12 cellular contexts compared by ENCODE assay signal in genomic region chr17:80650339-80650672, GRCh38.
DNase-seq lines count a peak whose midpoint lies in the region; FAIRE-seq and TF ChIP-seq lines count a peak whose summit lies in the region.
"Had no signal": no experiment of that assay in that cellular context is flagged by ENCODE, and none has a peak within 500 bp of the region (broad histone marks: within the 10 kb centered on the region; RNA-seq: fewer than 3 reads in every experiment).

No MANE protein-coding gene starts in this region.

- WGBS in H1 (ENCODE audit: extremely low coverage in 1 of 2, insufficient coverage in 1 of 2, insufficient read length in 1 of 2, insufficient replicate concordance in 2 of 2, low coverage in 1 of 2, low lambda C conversion rate in 2 of 2, missing lambda C conversion rate in 1 of 2), 2 experiments, result 64% methylated on average over 8 of the region's 8 CpGs; no CpG with 5 or more reads in 1 of the 2 experiments

- H2AK5ac ChIP-seq in H1 (ENCODE audit: low read depth, low read length), result no peak overlapping the region

- no peak overlapping the region for H3K4me2 ChIP-seq in OCI-LY7 (ENCODE audit: low read length)
- H3K4me2 ChIP-seq in H1 (ENCODE audit: insufficient read depth in 1 of 2, low read depth in 2 of 2, low read length in 2 of 2), result no peak overlapping the region

- H3K4me3 ChIP-seq in OCI-LY7 (ENCODE audit: low read depth, low read length, poor library complexity, severe bottlenecking) (no peak overlapping the region), H1 (ENCODE audit: extremely low read depth in 1 of 4, insufficient read depth in 2 of 4, low read depth in 3 of 4, low read length in 4 of 4) (no peak overlapping the region), skin epidermis (no peak overlapping the region)
- H3K4me3 ChIP-seq: ascending aorta, sigmoid colon had no signal

- no peak for TF ChIP-seq POLR2A in H1 (IDR thresholded peaks at IDR 0.05; ENCODE audit: control extremely low read depth in 1 of 2, low read depth in 2 of 2, low read length in 2 of 2)

- H2BK120ac ChIP-seq in H1 (replicated peaks; ENCODE audit: low read depth, low read length), result no peak overlapping the region

- H3K56ac ChIP-seq in H1 (replicated peaks; ENCODE audit: insufficient read length, low read depth, low read length), result no peak overlapping the region

- no peaks in the 10 kb centered on the region; the same call in 1 of the 2 replicates for H4K20me1 ChIP-seq in OCI-LY7 (ENCODE audit: insufficient read depth, low read length)
- peaks cover 2 to 22% of the 10 kb centered on the region in 2 experiments for H4K20me1 ChIP-seq in H1 (replicated peaks in 1 of 2; ENCODE audit: control insufficient read depth in 1 of 2, insufficient read depth in 2 of 2, low read length in 2 of 2)

- no peak for TF ChIP-seq EP300 in H1 (IDR thresholded peaks at IDR 0.05; ENCODE audit: borderline replicate concordance in 1 of 2, low read depth in 2 of 2, low read length in 2 of 2)

- no peak overlapping the region for H3K4me3 Mint-ChIP-seq in activated CD4-positive, alpha-beta T cell treated with anti-CD3 and anti-CD28 coated beads, Interleukin-2, amount 10 ng/mL, durations not matched to agents 7 days and 5 days
- no peak overlapping the region for H3K4me3 Mint-ChIP-seq in CD14-positive monocyte

- no peaks in the 10 kb centered on the region for H3K23me2 ChIP-seq in H1 (ENCODE audit: low read depth, low read length)

- no peak overlapping the region for H3K23ac ChIP-seq in H1 (ENCODE audit: insufficient read length)

- no peak overlapping the region; the same call in 1 of the 2 replicates for H2BK5ac ChIP-seq in H1 (ENCODE audit: low read depth, low read length)

- no peak overlapping the region; the same call in 1 of the 2 replicates for H4K8ac ChIP-seq in H1 (ENCODE audit: extremely low read depth, insufficient read depth, low read length)

- DNase-seq in activated CD4-positive, alpha-beta T cell treated with anti-CD3 and anti-CD28 coated beads, Interleukin-2, amount 10 ng/mL, durations not matched to agents 7 days and 5 days, result no peak
- no peak for DNase-seq in activated CD4-positive, alpha-beta T cell treated with anti-CD3 and anti-CD28 coated beads, Interleukin-2, amount 50 U/mL, for 1 hour
- DNase-seq in OCI-LY7 (ENCODE audit: low spot score) (no peak), H1 (ENCODE audit: low read depth in 1 of 2, low spot score in 2 of 2) (no peak), CD14-positive monocyte (ENCODE audit: low spot score) (no peak), DMS153 (lab: John Stamatoyannopoulos, UW) (no peak)
- DNase-seq in activated CD4-positive, CD25-positive, alpha-beta regulatory T cell (lab: John Stamatoyannopoulos, UW), result no peak
- DNase-seq: DMS79, sigmoid colon had no signal

- H2BK20ac ChIP-seq in H1 (ENCODE audit: low read length), result no peak overlapping the region

- no peaks in the 10 kb centered on the region for H3K27me3 Mint-ChIP-seq in activated CD4-positive, alpha-beta T cell treated with anti-CD3 and anti-CD28 coated beads, Interleukin-2, amount 10 ng/mL, durations not matched to agents 7 days and 5 days
- H3K27me3 Mint-ChIP-seq in CD14-positive monocyte (ENCODE audit: low read depth in 3 of 3), result no peaks in the 10 kb centered on the region

- POLR2A ChIA-PET in activated CD4-positive, alpha-beta T cell treated with anti-CD3 and anti-CD28 coated beads, Interleukin-2, amount 10 ng/mL, durations not matched to agents 7 days and 5 days (lab: Charles Lee), result no interaction called here
- POLR2A ChIA-PET in OCI-LY7 (lab: Charles Lee) (interaction anchor here (0.8 kb wide), 1 partner anchor 12 kb away, joined by 3 read pairs; no protein-coding TSS in a partner anchor), H1 (lab: Charles Lee; ENCODE audit: partially characterized antibody) (interaction anchor here (0.9 to 1.5 kb wide), 4 partner anchors 9 to 105 kb away, joined by 3 to 6 read pairs (median 3); no protein-coding TSS in a partner anchor)

- intact Hi-C loops in OCI-LY7 (cut with micrococcal nuclease; ENCODE audit: unreplicated experiment) (no loop called here), CD14-positive monocyte (cut with micrococcal nuclease) (no loop called here)

- no peak for FAIRE-seq in H1 (lab: Jason Lieb, UNC)
- FAIRE-seq: islet of Langerhans had no signal

- H2BK12ac ChIP-seq in H1 (ENCODE audit: low read depth, low read length), result no peak overlapping the region

- H3K79me2 ChIP-seq in OCI-LY7 (ENCODE audit: insufficient read depth, low read depth, low read length), result peaks cover 13% of the 10 kb centered on the region; the same call in 1 of the 2 replicates
- H3K79me2 ChIP-seq in H1 (ENCODE audit: control insufficient read depth in 1 of 2, insufficient read depth in 2 of 2, low read length in 2 of 2), result peaks cover 0 to 49% of the 10 kb centered on the region in 2 experiments; a peak in 3 of 4 replicates

- H3K4me1 ChIP-seq in OCI-LY7 (ENCODE audit: insufficient read depth, low read length, poor library complexity, severe bottlenecking) (no peaks in the 10 kb centered on the region), H1 (replicated peaks in 1 of 4; ENCODE audit: control insufficient read depth in 3 of 4, insufficient read depth in 4 of 4, low read length in 3 of 4) (peaks cover 3 to 10% (median 5%) of the 10 kb centered on the region in 4 experiments; a peak in 6 of 7 replicates)

- no peak overlapping the region for H3K27ac ChIP-seq in OCI-LY7 (ENCODE audit: low read depth, low read length, poor library complexity, severe bottlenecking)
- H3K27ac ChIP-seq in H1 (ENCODE audit: low read depth, low read length), result no peak overlapping the region
- peak overlapping the region in 14 of 21 experiments; percentile 20 to 80 (median 60) for H3K27ac ChIP-seq in skin epidermis
- H3K27ac ChIP-seq: sigmoid colon had no signal

- no peak overlapping the region for H4K91ac ChIP-seq in H1 (replicated peaks; ENCODE audit: insufficient read length, low read length)

- no TSS peak for BruUV-seq in OCI-LY7 (replicated peaks; lab: Mats Ljungman, UMichigan)

- H3K9ac ChIP-seq in H1 (replicated peaks in 1 of 4; ENCODE audit: extremely low read depth in 1 of 4, low read depth in 3 of 4, low read length in 3 of 4), result no peak overlapping the region

- no peak overlapping the region for H3K18ac ChIP-seq in H1 (ENCODE audit: extremely low read depth, low read length)

- H3K4ac ChIP-seq in H1 (replicated peaks; ENCODE audit: insufficient read length, low read depth, low read length), result no peak overlapping the region

- H3K79me1 ChIP-seq in H1 (ENCODE audit: low read depth, low read length), result peaks cover 14% of the 10 kb centered on the region

- H2AFZ ChIP-seq in OCI-LY7 (ENCODE audit: low read length) (no peak overlapping the region), H1 (ENCODE audit: low read length) (no peak overlapping the region)

- H3K27me3 ChIP-seq in H1 (replicated peaks in 1 of 4; ENCODE audit: control insufficient read depth in 3 of 4, extremely low read depth in 1 of 4, insufficient read depth in 3 of 4, low read length in 3 of 4), result no peaks in the 10 kb centered on the region
- H3K27me3 ChIP-seq: ascending aorta, sigmoid colon had no signal

- H3K9me3 ChIP-seq in OCI-LY7 (ENCODE audit: low read length), result no peaks in the 10 kb centered on the region
- H3K9me3 ChIP-seq in H1 (ENCODE audit: insufficient read depth in 2 of 2, low read depth in 1 of 2, low read length in 1 of 2), result no peaks in the 10 kb centered on the region
- H3K9me3 ChIP-seq: ascending aorta, sigmoid colon had no signal

- TF ChIP-seq CTCF in OCI-LY7 (conservative IDR thresholded peaks at IDR 0.05; ENCODE audit: low read length), result peak; percentile 48
- TF ChIP-seq CTCF in H1 (IDR thresholded peaks at IDR 0.05; ENCODE audit: control extremely low read depth in 1 of 3, insufficient read depth in 1 of 3, low read depth in 1 of 3, low read length in 3 of 3), result no peak
- TF ChIP-seq CTCF in CD14-positive monocyte (IDR thresholded peaks at IDR 0.05), result no peak

- H2BK15ac ChIP-seq in H1 (ENCODE audit: low read length), result no peak overlapping the region

- peak overlapping the region; percentile 95 for H3K27ac Mint-ChIP-seq in activated CD4-positive, alpha-beta T cell treated with anti-CD3 and anti-CD28 coated beads, Interleukin-2, amount 10 ng/mL, durations not matched to agents 7 days and 5 days
- H3K27ac Mint-ChIP-seq in CD14-positive monocyte, result no peak overlapping the region

- H3K36me3 ChIP-seq in OCI-LY7 (ENCODE audit: insufficient read depth, low read length), result peaks cover 5% of the 10 kb centered on the region
- no peaks in the 10 kb centered on the region for H3K36me3 ChIP-seq in H1 (ENCODE audit: control insufficient read depth in 2 of 4, insufficient read depth in 4 of 4, low read length in 3 of 4)
- H3K36me3 ChIP-seq: ascending aorta, sigmoid colon had no signal

- H3K14ac ChIP-seq in H1 (ENCODE audit: insufficient read length), result no peak overlapping the region

- peaks cover 65% of the 10 kb centered on the region for H3K36me3 Mint-ChIP-seq in activated CD4-positive, alpha-beta T cell treated with anti-CD3 and anti-CD28 coated beads, Interleukin-2, amount 10 ng/mL, durations not matched to agents 7 days and 5 days (ENCODE audit: low read depth)
- peaks cover 15 to 26% of the 10 kb centered on the region in 2 donors for H3K36me3 Mint-ChIP-seq in CD14-positive monocyte

- CTCF ChIA-PET in activated CD4-positive, alpha-beta T cell treated with anti-CD3 and anti-CD28 coated beads, Interleukin-2, amount 10 ng/mL, durations not matched to agents 7 days and 5 days (lab: Charles Lee), result interaction anchor here (1.0 to 1.7 kb wide), 6 partner anchors 8 to 33 kb away, joined by 3 to 10 read pairs (median 3); no protein-coding TSS in a partner anchor
- CTCF ChIA-PET in OCI-LY7 (lab: Charles Lee; ENCODE audit: unreplicated experiment), result interaction anchor here (1.2 kb wide), 1 partner anchor 45 kb away, joined by 3 read pairs; no protein-coding TSS in a partner anchor
- CTCF ChIA-PET in H1 (lab: Charles Lee; ENCODE audit: partially characterized antibody), result interaction anchor here (0.6 to 3.2 kb wide), 20 partner anchors 10 to 249 kb away, joined by 3 to 30 read pairs (median 5); no protein-coding TSS in a partner anchor

- peaks cover 23% of the 10 kb centered on the region for H3K9me3 Mint-ChIP-seq in activated CD4-positive, alpha-beta T cell treated with anti-CD3 and anti-CD28 coated beads, Interleukin-2, amount 10 ng/mL, durations not matched to agents 7 days and 5 days
- peaks cover 8 to 17% (median 11%) of the 10 kb centered on the region in 7 donors for H3K9me3 Mint-ChIP-seq in CD14-positive monocyte

- no peak for TF ChIP-seq RAD21 in H1 (IDR thresholded peaks at IDR 0.05 in 1 of 2, conservative IDR thresholded peaks at IDR 0.05 in 1 of 2; ENCODE audit: low read depth in 2 of 2, low read length in 2 of 2)

- H3K9me2 ChIP-seq in OCI-LY7 (ENCODE audit: insufficient read depth, low read length), result no peaks in the 10 kb centered on the region

- H4K5ac ChIP-seq in H1 (ENCODE audit: insufficient read length, low read depth, low read length), result no peak overlapping the region

- H3K4me1 Mint-ChIP-seq in activated CD4-positive, alpha-beta T cell treated with anti-CD3 and anti-CD28 coated beads, Interleukin-2, amount 10 ng/mL, durations not matched to agents 7 days and 5 days, result peaks cover 68% of the 10 kb centered on the region
- H3K4me1 Mint-ChIP-seq in CD14-positive monocyte, result peaks cover 6% of the 10 kb centered on the region

TF ChIP-seq in H1, 55 proteins besides CTCF, POLR2A, EP300 and RAD21:
- TF ChIP-seq PHF8 (conservative IDR thresholded peaks at IDR 0.05; ENCODE audit: low read depth, low read length) (no peak), YY1 (IDR thresholded peaks at IDR 0.05; ENCODE audit: low read depth, low read length) (0 out of 2 replicates have a peak, but pooled peaks have one; percentile 2)

Comparison
In these comparisons a context has a peak if more than half of its experiments do, and no peak if none do; other contexts are left out.
1. H3K27ac ChIP-seq: peak in skin epidermis (14 of 21); none in OCI-LY7 (single experiment) and H1 (single experiment).